Comparison of ENCODE assay signal across 8 cellular contexts in genomic region chr14:67600562-67600974, GRCh38. TPM values are rescaled to one million over a fixed set of nuclear protein-coding genes. Genes with fewer than 3 reads are reported as not detected.
DNase-seq lines count a peak whose midpoint lies in the region; ATAC-seq and TF ChIP-seq lines count a peak whose summit lies in the region.
"Not testable (repeated sequence)": the region's sequence is repeated elsewhere in the genome, so short reads cannot be mapped to it uniquely, and the experiment has no call there.

No MANE protein-coding gene starts in this region.

- not testable (repeated sequence) for H3K9me2 ChIP-seq in HCT116 (ENCODE audit: insufficient read depth); neural cell (ENCODE audit: insufficient read depth, low read length)

- CTCF ChIA-PET in HCT116 (lab: Charles Lee) = interaction anchor here (0.8 to 4.1 kb wide), 13 partner anchors 9 to 173 kb away, joined by 3 to 28 read pairs (median 5); no protein-coding TSS in a partner anchor
- CTCF ChIA-PET in RWPE1 (lab: Yijun Ruan, JAX) = interaction anchor here (0.8 to 1.8 kb wide), 8 partner anchors 10 to 104 kb away, joined by 3 to 14 read pairs (median 3); partner anchors contain the start of genes RDH11 and RDH12

- peak overlapping the region; percentile 86 for H3K4me2 ChIP-seq in HCT116 (ENCODE audit: low read length)
- H3K4me2 ChIP-seq in neural cell (ENCODE audit: low read length) = not testable (repeated sequence)

- H3K27ac ChIP-seq in HCT116 (ENCODE audit: low read depth, low read length) (peak overlapping the region; percentile 23; the same call in 1 of the 2 replicates), RWPE1 (peak overlapping the region; percentile 79), neural cell (ENCODE audit: low read length) (peak overlapping the region; percentile 71)
- H3K27ac ChIP-seq in effector memory CD4-positive, alpha-beta T cell (ENCODE audit: insufficient read depth, low read length, poor library complexity, severe bottlenecking) = peak overlapping the region; percentile 65

- H3K27me3 ChIP-seq in HCT116 (ENCODE audit: insufficient read depth, low read length); effector memory CD4-positive, alpha-beta T cell (replicated peaks; ENCODE audit: control insufficient read depth, insufficient read depth, low read length, poor library complexity, severe bottlenecking); neural cell (ENCODE audit: insufficient read depth, low read depth, low read length): not testable (repeated sequence)

- not testable (repeated sequence) for H3F3A ChIP-seq in neural cell (ENCODE audit: insufficient read depth, low read length, poor library complexity, severe bottlenecking)

- H3K79me2 ChIP-seq in HCT116 (ENCODE audit: insufficient read depth, low read length) = peaks cover 15% of the 10 kb centered on the region
- not testable (repeated sequence) for H3K79me2 ChIP-seq in neural cell (replicated peaks; ENCODE audit: insufficient read depth, low read length)

- H3K4me3 ChIP-seq in AG09309 (ENCODE audit: control insufficient read depth, low read depth, low read length) = peak overlapping the region; percentile 94
- H3K4me3 ChIP-seq in HCT116 (replicated peaks in 1 of 2; ENCODE audit: low read depth in 1 of 2, low read length in 2 of 2) = peak overlapping the region; percentile 74 to 91
- H3K4me3 ChIP-seq in effector memory CD4-positive, alpha-beta T cell (ENCODE audit: insufficient read depth, low read depth, low read length, poor library complexity, severe bottlenecking) = peak overlapping the region; percentile 87
- H3K4me3 ChIP-seq in iPS-18c (ENCODE audit: insufficient read depth, low read depth, low read length) = peak overlapping the region; percentile 86; the same call in 1 of the 2 replicates
- peak overlapping the region; percentile 89 for H3K4me3 ChIP-seq in neural cell (ENCODE audit: low read length)

- intact Hi-C loops in HCT116 (cut with micrococcal nuclease) = loop anchor here (5.0 kb wide), 1 partner anchor 102 kb away; the partner anchor contains the start of gene RDH12

- H3K4me1 Mint-ChIP-seq in stimulated activated naive CD8-positive, alpha-beta T cell treated with anti-CD3 and anti-CD28 coated beads, Interleukin-15, amount 100 ng/mL, for 72 hours = peaks cover 48% of the 10 kb centered on the region

- not testable (repeated sequence) for ATAC-seq in HCT116; activated naive CD4-positive, alpha-beta T cell treated with anti-CD3 and anti-CD28 coated beads, Interleukin-2, amount 50 U/mL, for 72 hours; stimulated activated naive CD8-positive, alpha-beta T cell treated with anti-CD3 and anti-CD28 coated beads, Interleukin-15, amount 100 ng/mL, for 72 hours

- peak overlapping the region; percentile 81 to 96 for H3K27ac Mint-ChIP-seq in activated naive CD4-positive, alpha-beta T cell treated with anti-CD3 and anti-CD28 coated beads, Interleukin-2, amount 50 U/mL, for 72 hours
- H3K27ac Mint-ChIP-seq in stimulated activated naive CD8-positive, alpha-beta T cell treated with anti-CD3 and anti-CD28 coated beads, Interleukin-15, amount 100 ng/mL, for 72 hours = peak overlapping the region; percentile 52 to 95

- TF ChIP-seq RAD21 in HCT116 (IDR thresholded peaks at IDR 0.05; ENCODE audit: low read depth); neural cell (conservative IDR thresholded peaks at IDR 0.05): not testable (repeated sequence)

- POLR2A ChIA-PET in HCT116 (lab: Charles Lee) = interaction anchor here (0.8 to 2.4 kb wide), 6 partner anchors 10 to 95 kb away, joined by 3 to 9 read pairs (median 4); partner anchors contain the start of gene RDH11
- POLR2A ChIA-PET in RWPE1 (lab: Yijun Ruan, JAX; ENCODE audit: low non-redundant PET) = interaction anchor here (1.0 kb wide), 2 partner anchors 10 to 19 kb away, joined by 3 read pairs; partner anchors contain the start of gene ARG2

- DNase-seq in AG09309 (ENCODE audit: low read depth); HCT116 (ENCODE audit: low read depth, low spot score); RWPE1 (ENCODE audit: low spot score); activated naive CD4-positive, alpha-beta T cell treated with anti-CD3 and anti-CD28 coated beads, Interleukin-2, amount 50 U/mL, for 72 hours (ENCODE audit: low spot score in 2 of 2); effector memory CD4-positive, alpha-beta T cell; stimulated activated naive CD8-positive, alpha-beta T cell treated with anti-CD3 and anti-CD28 coated beads, Interleukin-15, amount 100 ng/mL, for 72 hours: not testable (repeated sequence)

- H3K9ac ChIP-seq in HCT116 (ENCODE audit: low read length) = peak overlapping the region; percentile 69; the same call in 1 of the 2 replicates
- peak overlapping the region; percentile 77 for H3K9ac ChIP-seq in neural cell (ENCODE audit: low read length)

- TF ChIP-seq POLR2A in HCT116 (IDR thresholded peaks at IDR 0.05; ENCODE audit: borderline replicate concordance, extremely low read depth, insufficient read depth, insufficient read length) = not testable (repeated sequence)

- H3K36me3 Mint-ChIP-seq in activated naive CD4-positive, alpha-beta T cell treated with anti-CD3 and anti-CD28 coated beads, Interleukin-2, amount 50 U/mL, for 72 hours = peaks cover 12 to 13% of the 10 kb centered on the region in 2 donors

- H4K20me1 ChIP-seq in HCT116 (ENCODE audit: insufficient read depth); neural cell (ENCODE audit: insufficient read depth): not testable (repeated sequence)

- TF ChIP-seq EP300 in neural cell (conservative IDR thresholded peaks at IDR 0.05; ENCODE audit: poor library complexity, severe bottlenecking) = not testable (repeated sequence)

- RAD21 ChIA-PET in HCT116 (lab: Charles Lee; ENCODE audit: low non-redundant PET in 1 of 2, low total read pairs in 2 of 2, uncharacterized antibody in 2 of 2, unreplicated experiment in 2 of 2) = interaction anchor here in 1 of 2 experiments (1.2 kb wide), 2 partner anchors 67 to 104 kb away, joined by 6 read pairs; no protein-coding TSS in a partner anchor

- H3K9me3 ChIP-seq in HCT116 (ENCODE audit: control insufficient read depth in 1 of 2, insufficient read depth in 1 of 2, low read depth in 1 of 2, low read length in 2 of 2); effector memory CD4-positive, alpha-beta T cell (ENCODE audit: control insufficient read depth, low read length); iPS-18c (ENCODE audit: control insufficient read depth, insufficient read depth, low read length); neural cell (ENCODE audit: low read length): not testable (repeated sequence)

- peaks cover 3 to 16% of the 10 kb centered on the region in 2 experiments; a peak in 2 of 4 replicates for H3K4me1 ChIP-seq in HCT116 (ENCODE audit: control insufficient read depth in 1 of 2, insufficient read depth in 2 of 2, low read length in 2 of 2)
- H3K4me1 ChIP-seq in effector memory CD4-positive, alpha-beta T cell (ENCODE audit: control insufficient read depth, insufficient read depth, low read length, poor library complexity, severe bottlenecking) = peaks cover 16% of the 10 kb centered on the region

- not testable (repeated sequence) for H3K27me3 Mint-ChIP-seq in stimulated activated naive CD8-positive, alpha-beta T cell treated with anti-CD3 and anti-CD28 coated beads, Interleukin-15, amount 100 ng/mL, for 72 hours

- TF ChIP-seq CTCF in AG09309 (IDR thresholded peaks at IDR 0.05; ENCODE audit: control insufficient read depth, insufficient read depth, low read depth, low read length, missing control alignments); HCT116 (IDR thresholded peaks at IDR 0.05 in 2 of 3, conservative IDR thresholded peaks at IDR 0.05 in 1 of 3; ENCODE audit: borderline replicate concordance in 1 of 3, insufficient read depth in 1 of 3, low read depth in 2 of 3, low read length in 2 of 3); RWPE1 (conservative IDR thresholded peaks at IDR 0.05; ENCODE audit: low read depth); neural cell (IDR thresholded peaks at IDR 0.05; ENCODE audit: poor library complexity, severe bottlenecking): not testable (repeated sequence)

- BruUV-seq in HCT116 (replicated peaks; lab: Mats Ljungman, UMichigan) = not testable (repeated sequence)

- H3K4me3 Mint-ChIP-seq in stimulated activated naive CD8-positive, alpha-beta T cell treated with anti-CD3 and anti-CD28 coated beads, Interleukin-15, amount 100 ng/mL, for 72 hours = peak overlapping the region; percentile 92 to 93

- H3K36me3 ChIP-seq in HCT116 (ENCODE audit: control insufficient read depth in 1 of 2, insufficient read depth in 2 of 2, low read length in 2 of 2); effector memory CD4-positive, alpha-beta T cell (ENCODE audit: control insufficient read depth, insufficient read depth, low read length); neural cell (ENCODE audit: insufficient read depth, low read length): not testable (repeated sequence)

- not testable (repeated sequence) for H3K9me3 Mint-ChIP-seq in activated naive CD4-positive, alpha-beta T cell treated with anti-CD3 and anti-CD28 coated beads, Interleukin-2, amount 50 U/mL, for 72 hours; stimulated activated naive CD8-positive, alpha-beta T cell treated with anti-CD3 and anti-CD28 coated beads, Interleukin-15, amount 100 ng/mL, for 72 hours

- not testable (repeated sequence) for H2AFZ ChIP-seq in HCT116 (ENCODE audit: low read depth, low read length, poor library complexity, severe bottlenecking)
- peak overlapping the region; percentile 93 for H2AFZ ChIP-seq in neural cell (ENCODE audit: low read depth, low read length)

RNA-seq across cellular contexts. Expression of gene PIGH, which starts 0.5 kb away (rescaled TPM):
- 20.9 TPM for total RNA-seq in HCT116 (2021; ENCODE audit: unreplicated experiment)
- 23.6 and 27.7 TPM in 2 replicates for polyA plus RNA-seq in HCT116 (2012)
- 10 to 100 TPM; 15.6 to 27.6 TPM for total RNA-seq in activated naive CD4-positive, alpha-beta T cell treated with anti-CD3 and anti-CD28 coated beads, Interleukin-2, amount 50 U/mL, for 72 hours
- polyA plus RNA-seq in neural cell = 75.1 and 91.8 TPM in 2 replicates
- 43.5 and 45.5 TPM in 2 replicates for polyA minus RNA-seq in neural cell

RNA-seq across cellular contexts. Expression of gene ARG2, which starts 19.2 kb away (rescaled TPM):
- 7.0 TPM for total RNA-seq in HCT116 (2021; ENCODE audit: unreplicated experiment)
- polyA plus RNA-seq in HCT116 (2012) = 16.1 and 17.3 TPM in 2 replicates
- 10 to 100 TPM; 22.4 to 41.5 TPM for total RNA-seq in activated naive CD4-positive, alpha-beta T cell treated with anti-CD3 and anti-CD28 coated beads, Interleukin-2, amount 50 U/mL, for 72 hours
- polyA plus RNA-seq in neural cell = 204 and 215 TPM in 2 replicates
- 186 and 190 TPM in 2 replicates for polyA minus RNA-seq in neural cell

Comparison
In these comparisons a context has a peak if more than half of its experiments do, and no peak if none do; other contexts are left out.
1. H3K27ac ChIP-seq: peak in every context shown above with its lines; median percentile 79 in RWPE1; 71 in neural cell; 65 in effector memory CD4-positive, alpha-beta T cell; 23 in HCT116.